In genomic region chr4:96139251-96139929, GRCh38 we compare ENCODE assay signal across 22 cellular contexts.
DNase-seq lines count a peak whose midpoint lies in the region; ATAC-seq, FAIRE-seq and TF ChIP-seq lines count a peak whose summit lies in the region.
"Had no signal": no experiment of that assay in that cellular context is flagged by ENCODE, and none has a peak within 500 bp of the region (broad histone marks: within the 10 kb centered on the region; RNA-seq: fewer than 3 reads in every experiment).

No MANE protein-coding gene starts in this region.

- no peak for TF ChIP-seq EP300 in A549 (IDR thresholded peaks at IDR 0.05)

- FAIRE-seq in A549 (lab: Jason Lieb, UNC) (no peak), kidney (lab: Jason Lieb, UNC) (no peak)
- FAIRE-seq: D721Med, G401.6, GM12878, GM12892, GM18507 had no signal

- ATAC-seq in A549: no peak
- no peak for ATAC-seq in lower lobe of right lung
- ATAC-seq: CD8-positive, alpha-beta T cell; GM12878 had no signal

- H3K36me3 ChIP-seq in HEK293 (ENCODE audit: control insufficient read depth in 2 of 2, insufficient read depth in 1 of 2, low read length in 2 of 2): no peaks in the 10 kb centered on the region
- no peaks in the 10 kb centered on the region for H3K36me3 ChIP-seq in kidney (ENCODE audit: control insufficient read depth in 1 of 2, insufficient read depth in 2 of 2, low read length in 2 of 2)
- no peaks in the 10 kb centered on the region for H3K36me3 ChIP-seq in lower lobe of right lung
- H3K36me3 ChIP-seq: BLaER1 treated with 17β-estradiol and CSF1 and Interleukin-3, amounts not matched to agents 10 nM and 100 nM had no signal

- TF ChIP-seq CTCF in A549 (IDR thresholded peaks at IDR 0.05): no peak
- TF ChIP-seq CTCF in HEK293 (tag by site-specific recombination; IDR thresholded peaks at IDR 0.05): no peak
- no peak for TF ChIP-seq CTCF in kidney (IDR thresholded peaks at IDR 0.05; ENCODE audit: borderline replicate concordance, extremely low read depth, insufficient read depth)
- no peak for TF ChIP-seq CTCF in lower lobe of right lung (IDR thresholded peaks at IDR 0.05)

- CTCF ChIA-PET in A549 (lab: Yijun Ruan, JAX): no interaction called here
- CTCF ChIA-PET in HEK293 (lab: Yijun Ruan, JAX): no interaction called here

- no peak overlapping the region for H3K4me2 ChIP-seq in A549
- H3K4me2 ChIP-seq: BLaER1 treated with 17β-estradiol and CSF1 and Interleukin-3, amounts not matched to agents 10 nM and 100 nM had no signal

- no peaks in the 10 kb centered on the region for H3K4me1 ChIP-seq in A549
- H3K4me1 ChIP-seq in HEK293 (ENCODE audit: control insufficient read depth, insufficient read depth, low read length): no peaks in the 10 kb centered on the region
- H3K4me1 ChIP-seq in kidney (ENCODE audit: control insufficient read depth in 1 of 2, insufficient read depth in 1 of 2, low read depth in 1 of 2, low read length in 2 of 2): no peaks in the 10 kb centered on the region
- no peaks in the 10 kb centered on the region for H3K4me1 ChIP-seq in lower lobe of right lung
- H3K4me1 ChIP-seq: BLaER1 treated with 17β-estradiol and CSF1 and Interleukin-3, amounts not matched to agents 10 nM and 100 nM; Caco-2 had no signal

- H3K27ac ChIP-seq in A549 (no peak overlapping the region), HEK293 (ENCODE audit: extremely low read depth, low read depth, low read length) (no peak overlapping the region), kidney (ENCODE audit: low read depth in 2 of 2, low read length in 2 of 2) (no peak overlapping the region), lower lobe of right lung (no peak overlapping the region)
- H3K27ac ChIP-seq: BLaER1 treated with 17β-estradiol and CSF1 and Interleukin-3, amounts not matched to agents 10 nM and 100 nM; C4-2B had no signal

- no peak overlapping the region for H3K4me3 ChIP-seq in A549
- no peak overlapping the region for H3K4me3 ChIP-seq in HEK293 (ENCODE audit: low read depth, low read length)
- H3K4me3 ChIP-seq in kidney (ENCODE audit: low read length in 2 of 2): no peak overlapping the region
- no peak overlapping the region for H3K4me3 ChIP-seq in lower lobe of right lung
- H3K4me3 ChIP-seq: BLaER1 treated with 17β-estradiol and CSF1 and Interleukin-3, amounts not matched to agents 10 nM and 100 nM; GM12878 had no signal

- H3K9me3 ChIP-seq in A549: no peaks in the 10 kb centered on the region
- no peaks in the 10 kb centered on the region for H3K9me3 ChIP-seq in HEK293 (ENCODE audit: control insufficient read depth, insufficient read depth, low read depth, low read length)
- no peaks in the 10 kb centered on the region for H3K9me3 ChIP-seq in kidney (ENCODE audit: control insufficient read depth in 1 of 2, low read length in 2 of 2)
- H3K9me3 ChIP-seq in lower lobe of right lung: no peaks in the 10 kb centered on the region
- H3K9me3 ChIP-seq: BLaER1 treated with 17β-estradiol and CSF1 and Interleukin-3, amounts not matched to agents 10 nM and 100 nM; Caco-2 had no signal

- POLR2A ChIA-PET in A549 (lab: Yijun Ruan, JAX) (no interaction called here), HEK293 (lab: Yijun Ruan, JAX) (no interaction called here)

- no peaks in the 10 kb centered on the region for H3K27me3 ChIP-seq in lower lobe of right lung (ENCODE audit: low read depth)
- H3K27me3 ChIP-seq: BLaER1 treated with 17β-estradiol and CSF1 and Interleukin-3, amounts not matched to agents 10 nM and 100 nM had no signal

- no peak for TF ChIP-seq RAD21 in A549 (conservative IDR thresholded peaks at IDR 0.05 in 1 of 2, IDR thresholded peaks at IDR 0.05 in 1 of 2)

- WGBS in A549 (ENCODE audit: missing lambda C conversion rate): 79% methylated on average over 14 of the region's 14 CpGs

- no peak overlapping the region for H3K9ac ChIP-seq in kidney (ENCODE audit: low read length in 2 of 2)
- H3K9ac ChIP-seq: BLaER1 treated with 17β-estradiol and CSF1 and Interleukin-3, amounts not matched to agents 10 nM and 100 nM had no signal

- no peak for TF ChIP-seq POLR2A in A549 (IDR thresholded peaks at IDR 0.05; ENCODE audit: low read length)

- intact Hi-C loops in kidney (cut with DNase I) (no loop called here), lower lobe of right lung (cut with DNase I) (no loop called here)

- no peak for DNase-seq in A549 (ENCODE audit: low read depth in 1 of 2, low spot score in 1 of 2)
- peak; percentile 41 for DNase-seq in kidney
- DNase-seq in lower lobe of right lung: peak; percentile 19
- DNase-seq in HPDE6-E6E7 (ENCODE audit: extremely low spot score): no peak
- DNase-seq in SW480 (ENCODE audit: low spot score): no peak
- DNase-seq in activated CD4-positive, CD25-positive, alpha-beta regulatory T cell treated with anti-CD3 and anti-CD28 coated beads, Interleukin-2, amount 50 U/mL, for 72 hours: no peak
- DNase-seq: 8988T; AML-193; Caco-2; Calu3; CD4-positive, alpha-beta T cell; CD8-positive, alpha-beta T cell; DMS79 treated with DMSO at 0.1 percent for 48 hours; GF-D8 had no signal

TF ChIP-seq in A549, 52 proteins besides CTCF, POLR2A, EP300 and RAD21:
- TF ChIP-seq ZC3H11A (IDR thresholded peaks at IDR 0.05) (peak; percentile 73), ATOH8 (CRISPR knock-in tag; IDR thresholded peaks at IDR 0.05; ENCODE audit: low read depth) (no peak), HEYL (CRISPR knock-in tag; IDR thresholded peaks at IDR 0.05) (no peak), RFX5 (IDR thresholded peaks at IDR 0.05) (no peak), SMC3 (IDR thresholded peaks at IDR 0.05) (no peak)

TF ChIP-seq in HEK293, 187 proteins besides CTCF, POLR2A, EP300 and RAD21 (continues in another document):
- no peak for TF ChIP-seq ZNF596 (tag by site-specific recombination; IDR thresholded peaks at IDR 0.05)
- no peak for TF ChIP-seq ZNF677 (tag by site-specific recombination; IDR thresholded peaks at IDR 0.05)
- TF ChIP-seq ZBTB48 (tag by site-specific recombination; IDR thresholded peaks at IDR 0.05): no peak
- TF ChIP-seq ZFP41 (tag by site-specific recombination; IDR thresholded peaks at IDR 0.05; ENCODE audit: borderline replicate concordance): no peak
- TF ChIP-seq ZNF558 (tag by site-specific recombination; IDR thresholded peaks at IDR 0.05): no peak
- no peak for TF ChIP-seq ZBTB21 (tag by site-specific recombination; IDR thresholded peaks at IDR 0.05)
- no peak for TF ChIP-seq ZNF670 (tag by site-specific recombination; IDR thresholded peaks at IDR 0.05; ENCODE audit: low read depth)
- TF ChIP-seq SP7 (tag by site-specific recombination; IDR thresholded peaks at IDR 0.05): no peak
- no peak for TF ChIP-seq PRDM4 (tag by site-specific recombination; IDR thresholded peaks at IDR 0.05)
- no peak for TF ChIP-seq GFI1B (tag by site-specific recombination; IDR thresholded peaks at IDR 0.05)
- TF ChIP-seq ZNF112 (tag by site-specific recombination; IDR thresholded peaks at IDR 0.05): no peak
- TF ChIP-seq ZNF169 (tag by site-specific recombination; IDR thresholded peaks at IDR 0.05): no peak
- TF ChIP-seq ZNF426 (tag by site-specific recombination; IDR thresholded peaks at IDR 0.05): peak; percentile 61
- no peak for TF ChIP-seq ZBTB20 (tag by site-specific recombination; IDR thresholded peaks at IDR 0.05)
- TF ChIP-seq KLF16 (tag by site-specific recombination; IDR thresholded peaks at IDR 0.05): no peak
- TF ChIP-seq ZNF366 (tag by site-specific recombination; conservative IDR thresholded peaks at IDR 0.05): no peak
- TF ChIP-seq ZBTB10 (tag by site-specific recombination; IDR thresholded peaks at IDR 0.05): no peak
- no peak for TF ChIP-seq ZNF416 (tag by site-specific recombination; IDR thresholded peaks at IDR 0.05)

Comparison
In these comparisons a context has a peak if more than half of its experiments do, and no peak if none do; other contexts are left out.
1. DNase-seq: peak in kidney (single experiment) and lower lobe of right lung (single experiment); none in A549 (0 of 2), HPDE6-E6E7 (single experiment), SW480 (single experiment) and activated CD4-positive, CD25-positive, alpha-beta regulatory T cell treated with anti-CD3 and anti-CD28 coated beads, Interleukin-2, amount 50 U/mL, for 72 hours (single experiment).
2. Of the 5 proteins assayed by ChIP-seq in both HEK293 and A549: peak only in HEK293: REST; only in A549: none; in both: none; in neither: 4.